In genomic region chr10:95907454-95908253, GRCh38 we compare ENCODE assay signal across 1 cellular context.
TF ChIP-seq lines count a peak whose summit lies in the region.

Gene CC2D2B, plus strand, starts transcription at chr10:95907975. Its CDS starts 3,349 bp downstream, at chr10:95911324.

TF ChIP-seq in K562, 482 proteins besides CTCF, POLR2A, EP300 and RAD21 (continued from another document and continues in another):
- peak; percentile 56 to 73; a peak in 3 of 4 replicates for TF ChIP-seq MNT (conservative IDR thresholded peaks at IDR 0.05)
- no peak for TF ChIP-seq MECOM (CRISPR knock-in tag; IDR thresholded peaks at IDR 0.05)
- no peak for TF ChIP-seq RHOXF2B (CRISPR knock-in tag; conservative IDR thresholded peaks at IDR 0.05)
- TF ChIP-seq PHF8 (IDR thresholded peaks at IDR 0.05; ENCODE audit: borderline replicate concordance, low read length): peak; percentile 51; the same call in 1 of the 2 replicates
- TF ChIP-seq HMBOX1 (IDR thresholded peaks at IDR 0.05): peak; percentile 33; the same call in 1 of the 2 replicates
- TF ChIP-seq ZNF140 (CRISPR knock-in tag; IDR thresholded peaks at IDR 0.05): no peak
- TF ChIP-seq CXXC5 (CRISPR knock-in tag; IDR thresholded peaks at IDR 0.05): peak; percentile 65
- TF ChIP-seq HMGN3 (IDR thresholded peaks at IDR 0.05; ENCODE audit: borderline replicate concordance, extremely low read depth, insufficient read length, low read depth, low read length): peak; percentile 25
- TF ChIP-seq SMAD3 (CRISPR knock-in tag; conservative IDR thresholded peaks at IDR 0.05): no peak
- no peak for TF ChIP-seq NR2C2 (CRISPR knock-in tag; IDR thresholded peaks at IDR 0.05)
- no peak for TF ChIP-seq NR2C2 (tag; IDR thresholded peaks at IDR 0.05)
- TF ChIP-seq HDAC8 (tag; IDR thresholded peaks at IDR 0.05): no peak
- 0 out of 4 replicates have a peak, but pooled peaks of 1 of the 2 experiments have one; percentile 13 for TF ChIP-seq SRF (CRISPR knock-in tag; IDR thresholded peaks at IDR 0.05)
- no peak for TF ChIP-seq MAFF (IDR thresholded peaks at IDR 0.05; ENCODE audit: low read length)
- TF ChIP-seq POLR2G (IDR thresholded peaks at IDR 0.05; ENCODE audit: low read depth, low read length): peak; percentile 78
- TF ChIP-seq AFF1 (IDR thresholded peaks at IDR 0.05; ENCODE audit: low read depth in 1 of 2, partially characterized antibody in 2 of 2): peak in 1 of 2 experiments; percentile 89
- TF ChIP-seq BRD4 (IDR thresholded peaks at IDR 0.05): no peak
- TF ChIP-seq HNRNPL (IDR thresholded peaks at IDR 0.05; ENCODE audit: low read depth, low read length): no peak
- TF ChIP-seq, protein P1, sequence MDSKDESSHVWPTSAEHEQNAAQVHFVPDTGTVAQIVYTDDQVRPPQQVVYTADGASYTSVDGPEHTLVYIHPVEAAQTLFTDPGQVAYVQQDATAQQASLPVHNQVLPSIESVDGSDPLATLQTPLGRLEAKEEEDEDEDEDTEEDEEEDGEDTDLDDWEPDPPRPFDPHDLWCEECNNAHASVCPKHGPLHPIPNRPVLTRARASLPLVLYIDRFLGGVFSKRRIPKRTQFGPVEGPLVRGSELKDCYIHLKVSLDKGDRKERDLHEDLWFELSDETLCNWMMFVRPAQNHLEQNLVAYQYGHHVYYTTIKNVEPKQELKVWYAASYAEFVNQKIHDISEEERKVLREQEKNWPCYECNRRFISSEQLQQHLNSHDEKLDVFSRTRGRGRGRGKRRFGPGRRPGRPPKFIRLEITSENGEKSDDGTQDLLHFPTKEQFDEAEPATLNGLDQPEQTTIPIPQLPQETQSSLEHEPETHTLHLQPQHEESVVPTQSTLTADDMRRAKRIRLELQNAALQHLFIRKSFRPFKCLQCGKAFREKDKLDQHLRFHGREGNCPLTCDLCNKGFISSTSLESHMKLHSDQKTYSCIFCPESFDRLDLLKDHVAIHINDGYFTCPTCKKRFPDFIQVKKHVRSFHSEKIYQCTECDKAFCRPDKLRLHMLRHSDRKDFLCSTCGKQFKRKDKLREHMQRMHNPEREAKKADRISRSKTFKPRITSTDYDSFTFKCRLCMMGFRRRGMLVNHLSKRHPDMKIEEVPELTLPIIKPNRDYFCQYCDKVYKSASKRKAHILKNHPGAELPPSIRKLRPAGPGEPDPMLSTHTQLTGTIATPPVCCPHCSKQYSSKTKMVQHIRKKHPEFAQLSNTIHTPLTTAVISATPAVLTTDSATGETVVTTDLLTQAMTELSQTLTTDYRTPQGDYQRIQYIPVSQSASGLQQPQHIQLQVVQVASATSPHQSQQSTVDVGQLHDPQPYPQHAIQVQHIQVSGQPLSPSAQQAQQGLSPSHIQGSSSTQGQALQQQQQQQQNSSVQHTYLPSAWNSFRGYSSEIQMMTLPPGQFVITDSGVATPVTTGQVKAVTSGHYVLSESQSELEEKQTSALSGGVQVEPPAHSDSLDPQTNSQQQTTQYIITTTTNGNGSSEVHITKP (IDR thresholded peaks at IDR 0.05; ENCODE audit: partially characterized antibody): peak; percentile 40
- peak in 1 of 2 experiments; percentile 28; a peak in 2 of 4 replicates for TF ChIP-seq MAZ (CRISPR knock-in tag; conservative IDR thresholded peaks at IDR 0.05 in 1 of 2, IDR thresholded peaks at IDR 0.05 in 1 of 2)
- TF ChIP-seq CREB1 (IDR thresholded peaks at IDR 0.05): no peak
- TF ChIP-seq CREB1 (CRISPR knock-in tag; IDR thresholded peaks at IDR 0.05): no peak
- TF ChIP-seq, protein P2, sequence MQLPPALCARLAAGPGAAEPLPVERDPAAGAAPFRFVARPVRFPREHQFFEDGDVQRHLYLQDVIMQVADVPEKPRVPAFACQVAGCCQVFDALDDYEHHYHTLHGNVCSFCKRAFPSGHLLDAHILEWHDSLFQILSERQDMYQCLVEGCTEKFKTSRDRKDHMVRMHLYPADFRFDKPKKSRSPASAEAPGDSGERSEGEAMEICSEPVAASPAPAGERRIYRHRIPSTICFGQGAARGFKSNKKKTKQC (CRISPR knock-in tag; IDR thresholded peaks at IDR 0.05): peak; percentile 84
- TF ChIP-seq, protein P3, sequence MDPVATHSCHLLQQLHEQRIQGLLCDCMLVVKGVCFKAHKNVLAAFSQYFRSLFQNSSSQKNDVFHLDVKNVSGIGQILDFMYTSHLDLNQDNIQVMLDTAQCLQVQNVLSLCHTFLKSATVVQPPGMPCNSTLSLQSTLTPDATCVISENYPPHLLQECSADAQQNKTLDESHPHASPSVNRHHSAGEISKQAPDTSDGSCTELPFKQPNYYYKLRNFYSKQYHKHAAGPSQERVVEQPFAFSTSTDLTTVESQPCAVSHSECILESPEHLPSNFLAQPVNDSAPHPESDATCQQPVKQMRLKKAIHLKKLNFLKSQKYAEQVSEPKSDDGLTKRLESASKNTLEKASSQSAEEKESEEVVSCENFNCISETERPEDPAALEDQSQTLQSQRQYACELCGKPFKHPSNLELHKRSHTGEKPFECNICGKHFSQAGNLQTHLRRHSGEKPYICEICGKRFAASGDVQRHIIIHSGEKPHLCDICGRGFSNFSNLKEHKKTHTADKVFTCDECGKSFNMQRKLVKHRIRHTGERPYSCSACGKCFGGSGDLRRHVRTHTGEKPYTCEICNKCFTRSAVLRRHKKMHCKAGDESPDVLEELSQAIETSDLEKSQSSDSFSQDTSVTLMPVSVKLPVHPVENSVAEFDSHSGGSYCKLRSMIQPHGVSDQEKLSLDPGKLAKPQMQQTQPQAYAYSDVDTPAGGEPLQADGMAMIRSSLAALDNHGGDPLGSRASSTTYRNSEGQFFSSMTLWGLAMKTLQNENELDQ (CRISPR knock-in tag; IDR thresholded peaks at IDR 0.05; ENCODE audit: borderline replicate concordance): no peak
- TF ChIP-seq, protein P4, sequence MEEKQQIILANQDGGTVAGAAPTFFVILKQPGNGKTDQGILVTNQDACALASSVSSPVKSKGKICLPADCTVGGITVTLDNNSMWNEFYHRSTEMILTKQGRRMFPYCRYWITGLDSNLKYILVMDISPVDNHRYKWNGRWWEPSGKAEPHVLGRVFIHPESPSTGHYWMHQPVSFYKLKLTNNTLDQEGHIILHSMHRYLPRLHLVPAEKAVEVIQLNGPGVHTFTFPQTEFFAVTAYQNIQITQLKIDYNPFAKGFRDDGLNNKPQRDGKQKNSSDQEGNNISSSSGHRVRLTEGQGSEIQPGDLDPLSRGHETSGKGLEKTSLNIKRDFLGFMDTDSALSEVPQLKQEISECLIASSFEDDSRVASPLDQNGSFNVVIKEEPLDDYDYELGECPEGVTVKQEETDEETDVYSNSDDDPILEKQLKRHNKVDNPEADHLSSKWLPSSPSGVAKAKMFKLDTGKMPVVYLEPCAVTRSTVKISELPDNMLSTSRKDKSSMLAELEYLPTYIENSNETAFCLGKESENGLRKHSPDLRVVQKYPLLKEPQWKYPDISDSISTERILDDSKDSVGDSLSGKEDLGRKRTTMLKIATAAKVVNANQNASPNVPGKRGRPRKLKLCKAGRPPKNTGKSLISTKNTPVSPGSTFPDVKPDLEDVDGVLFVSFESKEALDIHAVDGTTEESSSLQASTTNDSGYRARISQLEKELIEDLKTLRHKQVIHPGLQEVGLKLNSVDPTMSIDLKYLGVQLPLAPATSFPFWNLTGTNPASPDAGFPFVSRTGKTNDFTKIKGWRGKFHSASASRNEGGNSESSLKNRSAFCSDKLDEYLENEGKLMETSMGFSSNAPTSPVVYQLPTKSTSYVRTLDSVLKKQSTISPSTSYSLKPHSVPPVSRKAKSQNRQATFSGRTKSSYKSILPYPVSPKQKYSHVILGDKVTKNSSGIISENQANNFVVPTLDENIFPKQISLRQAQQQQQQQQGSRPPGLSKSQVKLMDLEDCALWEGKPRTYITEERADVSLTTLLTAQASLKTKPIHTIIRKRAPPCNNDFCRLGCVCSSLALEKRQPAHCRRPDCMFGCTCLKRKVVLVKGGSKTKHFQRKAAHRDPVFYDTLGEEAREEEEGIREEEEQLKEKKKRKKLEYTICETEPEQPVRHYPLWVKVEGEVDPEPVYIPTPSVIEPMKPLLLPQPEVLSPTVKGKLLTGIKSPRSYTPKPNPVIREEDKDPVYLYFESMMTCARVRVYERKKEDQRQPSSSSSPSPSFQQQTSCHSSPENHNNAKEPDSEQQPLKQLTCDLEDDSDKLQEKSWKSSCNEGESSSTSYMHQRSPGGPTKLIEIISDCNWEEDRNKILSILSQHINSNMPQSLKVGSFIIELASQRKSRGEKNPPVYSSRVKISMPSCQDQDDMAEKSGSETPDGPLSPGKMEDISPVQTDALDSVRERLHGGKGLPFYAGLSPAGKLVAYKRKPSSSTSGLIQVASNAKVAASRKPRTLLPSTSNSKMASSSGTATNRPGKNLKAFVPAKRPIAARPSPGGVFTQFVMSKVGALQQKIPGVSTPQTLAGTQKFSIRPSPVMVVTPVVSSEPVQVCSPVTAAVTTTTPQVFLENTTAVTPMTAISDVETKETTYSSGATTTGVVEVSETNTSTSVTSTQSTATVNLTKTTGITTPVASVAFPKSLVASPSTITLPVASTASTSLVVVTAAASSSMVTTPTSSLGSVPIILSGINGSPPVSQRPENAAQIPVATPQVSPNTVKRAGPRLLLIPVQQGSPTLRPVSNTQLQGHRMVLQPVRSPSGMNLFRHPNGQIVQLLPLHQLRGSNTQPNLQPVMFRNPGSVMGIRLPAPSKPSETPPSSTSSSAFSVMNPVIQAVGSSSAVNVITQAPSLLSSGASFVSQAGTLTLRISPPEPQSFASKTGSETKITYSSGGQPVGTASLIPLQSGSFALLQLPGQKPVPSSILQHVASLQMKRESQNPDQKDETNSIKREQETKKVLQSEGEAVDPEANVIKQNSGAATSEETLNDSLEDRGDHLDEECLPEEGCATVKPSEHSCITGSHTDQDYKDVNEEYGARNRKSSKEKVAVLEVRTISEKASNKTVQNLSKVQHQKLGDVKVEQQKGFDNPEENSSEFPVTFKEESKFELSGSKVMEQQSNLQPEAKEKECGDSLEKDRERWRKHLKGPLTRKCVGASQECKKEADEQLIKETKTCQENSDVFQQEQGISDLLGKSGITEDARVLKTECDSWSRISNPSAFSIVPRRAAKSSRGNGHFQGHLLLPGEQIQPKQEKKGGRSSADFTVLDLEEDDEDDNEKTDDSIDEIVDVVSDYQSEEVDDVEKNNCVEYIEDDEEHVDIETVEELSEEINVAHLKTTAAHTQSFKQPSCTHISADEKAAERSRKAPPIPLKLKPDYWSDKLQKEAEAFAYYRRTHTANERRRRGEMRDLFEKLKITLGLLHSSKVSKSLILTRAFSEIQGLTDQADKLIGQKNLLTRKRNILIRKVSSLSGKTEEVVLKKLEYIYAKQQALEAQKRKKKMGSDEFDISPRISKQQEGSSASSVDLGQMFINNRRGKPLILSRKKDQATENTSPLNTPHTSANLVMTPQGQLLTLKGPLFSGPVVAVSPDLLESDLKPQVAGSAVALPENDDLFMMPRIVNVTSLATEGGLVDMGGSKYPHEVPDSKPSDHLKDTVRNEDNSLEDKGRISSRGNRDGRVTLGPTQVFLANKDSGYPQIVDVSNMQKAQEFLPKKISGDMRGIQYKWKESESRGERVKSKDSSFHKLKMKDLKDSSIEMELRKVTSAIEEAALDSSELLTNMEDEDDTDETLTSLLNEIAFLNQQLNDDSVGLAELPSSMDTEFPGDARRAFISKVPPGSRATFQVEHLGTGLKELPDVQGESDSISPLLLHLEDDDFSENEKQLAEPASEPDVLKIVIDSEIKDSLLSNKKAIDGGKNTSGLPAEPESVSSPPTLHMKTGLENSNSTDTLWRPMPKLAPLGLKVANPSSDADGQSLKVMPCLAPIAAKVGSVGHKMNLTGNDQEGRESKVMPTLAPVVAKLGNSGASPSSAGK (IDR thresholded peaks at IDR 0.05): peak; percentile 92
- peak; percentile 43 for TF ChIP-seq FIP1L1 (IDR thresholded peaks at IDR 0.05; ENCODE audit: low read depth, low read length, poor library complexity, severe bottlenecking)
- TF ChIP-seq ZFX (CRISPR knock-in tag; IDR thresholded peaks at IDR 0.05): peak; percentile 33
- TF ChIP-seq BRD9 (IDR thresholded peaks at IDR 0.05; ENCODE audit: low read depth, partially characterized antibody): no peak
- peak; percentile 96 for TF ChIP-seq HNRNPLL (IDR thresholded peaks at IDR 0.05; ENCODE audit: low read depth, low read length, poor library complexity, severe bottlenecking)
- TF ChIP-seq EWSR1 (IDR thresholded peaks at IDR 0.05; ENCODE audit: borderline replicate concordance, low read depth, partially characterized antibody): no peak
- no peak for TF ChIP-seq ZFPM2 (CRISPR knock-in tag; IDR thresholded peaks at IDR 0.05)
